ENCODE assay signal across 1 cellular context in the genomic region with DNA sequence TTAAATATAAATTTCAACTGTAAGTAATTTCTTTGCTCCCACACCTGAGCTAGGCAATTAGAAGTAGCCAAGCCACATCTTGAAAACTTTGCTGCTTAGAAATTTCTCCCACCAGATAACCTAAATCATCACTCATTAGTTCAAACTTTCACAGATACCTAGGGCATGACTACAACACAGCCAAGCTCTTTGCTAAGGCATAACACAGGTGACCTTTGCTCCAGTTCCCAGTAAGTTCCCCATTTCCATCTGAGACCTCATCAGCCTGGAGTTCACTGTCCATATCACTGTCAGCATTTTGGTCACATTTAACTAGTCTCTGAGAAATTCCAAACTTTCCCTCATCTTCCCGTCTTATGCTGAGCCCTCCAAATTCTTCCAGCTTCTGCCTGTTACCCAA.
TF ChIP-seq lines count a peak whose summit lies in the region.

No MANE protein-coding gene starts in this region.

TF ChIP-seq in H1, 55 proteins besides CTCF, POLR2A, EP300 and RAD21 (continued from another document):
- no peak for TF ChIP-seq NANOG (IDR thresholded peaks at IDR 0.05; ENCODE audit: insufficient read depth, low read depth, low read length, poor library complexity, severe bottlenecking)
- no peak for TF ChIP-seq TBP (IDR thresholded peaks at IDR 0.05; ENCODE audit: low read depth, low read length)
- TF ChIP-seq CHD1 (IDR thresholded peaks at IDR 0.05; ENCODE audit: low read depth, low read length), result no peak
- TF ChIP-seq POLR2AphosphoS5 (IDR thresholded peaks at IDR 0.05; ENCODE audit: low read depth, low read length), result no peak
- no peak for TF ChIP-seq GABPA (IDR thresholded peaks at IDR 0.05; ENCODE audit: borderline replicate concordance, insufficient read depth, low read length)
